Comparison of ENCODE assay signal across 10 cellular contexts in the genomic region with DNA sequence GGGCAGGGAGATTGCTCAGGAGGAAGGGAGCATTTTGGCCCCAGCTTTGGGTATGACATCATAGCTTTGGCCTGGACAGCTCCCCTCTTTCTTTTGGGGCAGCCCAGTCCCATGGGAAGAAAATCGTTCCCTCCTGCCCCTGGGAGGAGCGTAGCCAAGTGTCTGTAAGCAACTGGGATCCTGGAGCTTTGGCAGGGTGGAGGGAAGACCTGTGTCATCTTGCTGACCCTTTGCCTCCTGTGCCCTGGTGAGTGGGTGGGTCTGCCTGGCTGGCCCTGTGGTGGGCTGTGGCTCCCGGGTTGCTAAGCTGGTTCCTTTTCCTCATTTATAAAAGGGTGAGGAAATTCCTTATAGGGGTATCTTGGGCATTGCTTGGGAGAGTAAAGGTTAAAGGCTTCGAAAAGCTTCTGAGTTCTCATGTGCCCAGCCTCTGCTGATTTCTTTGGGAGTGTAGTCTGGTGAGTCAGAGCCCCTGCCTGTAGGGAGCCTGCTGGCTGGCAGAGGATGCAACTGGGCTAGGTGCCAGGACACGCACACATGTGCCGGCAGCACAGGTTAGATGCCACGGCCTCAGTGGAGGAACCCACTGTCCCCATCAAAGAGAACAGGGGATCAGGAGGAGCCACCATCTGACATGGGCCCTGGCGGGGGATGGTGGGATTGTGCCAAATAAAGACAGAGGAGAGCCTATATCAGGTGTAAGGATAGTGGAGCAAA.
DNase-seq lines count a peak whose midpoint lies in the region; ATAC-seq and TF ChIP-seq lines count a peak whose summit lies in the region.
"Had no signal": no experiment of that assay in that cellular context is flagged by ENCODE, and none has a peak within 500 bp of the region (broad histone marks: within the 10 kb centered on the region; RNA-seq: fewer than 3 reads in every experiment).

No MANE protein-coding gene starts in this region.

- in situ Hi-C loops in Panc1 (cut with HindIII; ENCODE audit: low pct_unique_long_range_greater_than_20kb, low sequenced_read_pairs) = no loop called here

- CTCF ChIA-PET in Panc1 (lab: Charles Lee) = no interaction called here

- TF ChIP-seq CTCF in BE2C (IDR thresholded peaks at IDR 0.05; ENCODE audit: low read depth, low read length) = no peak
- TF ChIP-seq CTCF in Panc1 (IDR thresholded peaks at IDR 0.05) = no peak
- TF ChIP-seq CTCF in progenitor cell of endocrine pancreas (IDR thresholded peaks at IDR 0.05; ENCODE audit: unreplicated experiment) = no peak

- H3K14ac ChIP-seq in neuronal stem cell (ENCODE audit: low read length) = no peak overlapping the region

- POLR2A ChIA-PET in Panc1 (lab: Charles Lee) = no interaction called here

- no peak overlapping the region for H2AFZ ChIP-seq in neuronal stem cell (ENCODE audit: low read length)

- H2BK12ac ChIP-seq in neuronal stem cell (ENCODE audit: low read length) = no peak overlapping the region

- H3K4me1 ChIP-seq in BE2C (no peaks in the 10 kb centered on the region), Panc1 (ENCODE audit: control insufficient read depth, insufficient read depth, low read length) (no peaks in the 10 kb centered on the region), neuronal stem cell (ENCODE audit: control insufficient read depth in 2 of 2, insufficient read depth in 1 of 2, low read depth in 1 of 2, low read length in 2 of 2) (no peaks in the 10 kb centered on the region)
- H3K4me1 ChIP-seq: SJSA1 had no signal

- H3K27me3 ChIP-seq in BE2C (no peaks in the 10 kb centered on the region), Panc1 (ENCODE audit: control insufficient read depth, insufficient read depth, low read length) (no peaks in the 10 kb centered on the region), neuronal stem cell (ENCODE audit: control insufficient read depth in 3 of 3, insufficient read depth in 3 of 3, low read depth in 1 of 3, low read length in 3 of 3) (no peaks in the 10 kb centered on the region)
- H3K27me3 ChIP-seq: SJSA1 had no signal

- H3K4ac ChIP-seq in neuronal stem cell (ENCODE audit: low read length) = no peak overlapping the region

- peak; percentile 41; the same call in 1 of the 2 replicates for ATAC-seq in Panc1
- ATAC-seq: CD8-positive, alpha-beta T cell had no signal

- no peak overlapping the region for H4K8ac ChIP-seq in neuronal stem cell (ENCODE audit: low read depth, low read length)

- no peak overlapping the region for H3K4me3 ChIP-seq in BE2C (ENCODE audit: low read depth, low read length)
- H3K4me3 ChIP-seq in Panc1 (ENCODE audit: low read depth in 2 of 2, low read length in 2 of 2) = no peak overlapping the region
- no peak overlapping the region for H3K4me3 ChIP-seq in neuronal stem cell (ENCODE audit: low read length in 2 of 2)
- H3K4me3 ChIP-seq: SJSA1 had no signal

- H3K79me1 ChIP-seq in neuronal stem cell (ENCODE audit: low read depth, low read length) = no peaks in the 10 kb centered on the region

- intact Hi-C loops in Panc1 (cut with micrococcal nuclease; ENCODE audit: unreplicated experiment) = no loop called here

- no peak overlapping the region for H4K91ac ChIP-seq in neuronal stem cell (ENCODE audit: low read depth, low read length, poor library complexity)

- DNase-seq in BE2C (peak; percentile 28), Panc1 (ENCODE audit: low read depth, low spot score) (no peak), fibroblast of gingiva (ENCODE audit: low read depth) (peak; percentile 67), neuronal stem cell (ENCODE audit: low spot score) (no peak), NCI-H1694 treated with DMSO at 0.1 percent for 48 hours (lab: John Stamatoyannopoulos, UW) (no peak), progenitor cell of endocrine pancreas (ENCODE audit: low spot score, unreplicated experiment) (no peak), KG1 (lab: John Stamatoyannopoulos, UW) (no peak), immature natural killer cell (no peak)
- DNase-seq: CD8-positive, alpha-beta T cell had no signal

- H3K27ac Mint-ChIP-seq in progenitor cell of endocrine pancreas (no peak overlapping the region), immature natural killer cell (no peak overlapping the region)
- H3K27ac Mint-ChIP-seq: CD8-positive, alpha-beta T cell had no signal

- no peaks in the 10 kb centered on the region for H3K36me3 ChIP-seq in BE2C
- H3K36me3 ChIP-seq in Panc1 (ENCODE audit: control insufficient read depth, insufficient read depth, low read length) = no peaks in the 10 kb centered on the region
- peaks cover 10 to 78% of the 10 kb centered on the region in 2 donors for H3K36me3 ChIP-seq in neuronal stem cell (replicated peaks in 1 of 2; ENCODE audit: control insufficient read depth in 2 of 2, insufficient read depth in 2 of 2, low read length in 2 of 2)

- H3K9me3 Mint-ChIP-seq in progenitor cell of endocrine pancreas (ENCODE audit: low read depth) = no peaks in the 10 kb centered on the region
- no peaks in the 10 kb centered on the region for H3K9me3 Mint-ChIP-seq in immature natural killer cell
- H3K9me3 Mint-ChIP-seq: CD8-positive, alpha-beta T cell had no signal

- no peak overlapping the region for H2BK15ac ChIP-seq in neuronal stem cell (ENCODE audit: low read length)

- no TSS peak for BruUV-seq in Panc1 (replicated peaks; lab: Mats Ljungman, UMichigan)

- H3K27ac ChIP-seq in Panc1 (ENCODE audit: low read length) (no peak overlapping the region), neuronal stem cell (replicated peaks; ENCODE audit: low read length) (no peak overlapping the region)
- H3K27ac ChIP-seq: SJSA1 had no signal

- H3K4me2 ChIP-seq in neuronal stem cell (ENCODE audit: insufficient read depth, low read length, poor library complexity, severe bottlenecking) = no peak overlapping the region

- no peak overlapping the region for H3K18ac ChIP-seq in neuronal stem cell (ENCODE audit: low read length)

- H3K9ac ChIP-seq in neuronal stem cell (ENCODE audit: low read depth, low read length, poor library complexity) = no peak overlapping the region

- H3K4me1 Mint-ChIP-seq in progenitor cell of endocrine pancreas (ENCODE audit: low read depth) = no peaks in the 10 kb centered on the region
- H3K4me1 Mint-ChIP-seq in immature natural killer cell = no peaks in the 10 kb centered on the region

- no peaks in the 10 kb centered on the region for H3K9me3 ChIP-seq in BE2C
- no peaks in the 10 kb centered on the region for H3K9me3 ChIP-seq in Panc1 (ENCODE audit: control insufficient read depth, insufficient read depth, low read depth, low read length)
- H3K9me3 ChIP-seq in neuronal stem cell (replicated peaks in 1 of 2; ENCODE audit: control insufficient read depth in 2 of 2, insufficient read depth in 1 of 2, low read depth in 1 of 2, low read length in 2 of 2) = no peaks in the 10 kb centered on the region
- H3K9me3 ChIP-seq: SJSA1 had no signal

- WGBS in neuronal stem cell (ENCODE audit: extremely low coverage in 2 of 2, insufficient read length in 2 of 2, insufficient replicate concordance in 1 of 2), 2 donors = no CpG with 5 or more reads among the region's 8 CpGs

- H3K23ac ChIP-seq in neuronal stem cell (ENCODE audit: low read depth, low read length, poor library complexity) = peak overlapping the region; percentile 22

- no peak overlapping the region for H2BK5ac ChIP-seq in neuronal stem cell (ENCODE audit: low read length)

- peaks cover 6% of the 10 kb centered on the region for H3K36me3 Mint-ChIP-seq in progenitor cell of endocrine pancreas (ENCODE audit: insufficient read depth)
- no peaks in the 10 kb centered on the region for H3K36me3 Mint-ChIP-seq in immature natural killer cell
- H3K36me3 Mint-ChIP-seq: CD8-positive, alpha-beta T cell had no signal

- H3K4me3 Mint-ChIP-seq in progenitor cell of endocrine pancreas (ENCODE audit: low read depth) (no peak overlapping the region), immature natural killer cell (no peak overlapping the region)
- H3K4me3 Mint-ChIP-seq: CD8-positive, alpha-beta T cell had no signal

- H2BK120ac ChIP-seq in neuronal stem cell (ENCODE audit: low read depth, low read length) = no peak overlapping the region

- no peak overlapping the region for H2AK5ac ChIP-seq in neuronal stem cell (ENCODE audit: low read depth, low read length)

- no peaks in the 10 kb centered on the region for H3K27me3 Mint-ChIP-seq in progenitor cell of endocrine pancreas
- peaks cover 0 to 4% (median 1%) of the 10 kb centered on the region in 3 donors for H3K27me3 Mint-ChIP-seq in immature natural killer cell (ENCODE audit: low read depth in 3 of 3)

Comparison
In these comparisons a context has a peak if more than half of its experiments do, and no peak if none do; other contexts are left out.
1. DNase-seq: peak in BE2C (single experiment) and fibroblast of gingiva (single experiment); none in Panc1 (single experiment), neuronal stem cell (single experiment), NCI-H1694 treated with DMSO at 0.1 percent for 48 hours (single experiment), progenitor cell of endocrine pancreas (single experiment), KG1 (single experiment) and immature natural killer cell (0 of 3).